8 cellular contexts compared by ENCODE assay signal in the genomic region with DNA sequence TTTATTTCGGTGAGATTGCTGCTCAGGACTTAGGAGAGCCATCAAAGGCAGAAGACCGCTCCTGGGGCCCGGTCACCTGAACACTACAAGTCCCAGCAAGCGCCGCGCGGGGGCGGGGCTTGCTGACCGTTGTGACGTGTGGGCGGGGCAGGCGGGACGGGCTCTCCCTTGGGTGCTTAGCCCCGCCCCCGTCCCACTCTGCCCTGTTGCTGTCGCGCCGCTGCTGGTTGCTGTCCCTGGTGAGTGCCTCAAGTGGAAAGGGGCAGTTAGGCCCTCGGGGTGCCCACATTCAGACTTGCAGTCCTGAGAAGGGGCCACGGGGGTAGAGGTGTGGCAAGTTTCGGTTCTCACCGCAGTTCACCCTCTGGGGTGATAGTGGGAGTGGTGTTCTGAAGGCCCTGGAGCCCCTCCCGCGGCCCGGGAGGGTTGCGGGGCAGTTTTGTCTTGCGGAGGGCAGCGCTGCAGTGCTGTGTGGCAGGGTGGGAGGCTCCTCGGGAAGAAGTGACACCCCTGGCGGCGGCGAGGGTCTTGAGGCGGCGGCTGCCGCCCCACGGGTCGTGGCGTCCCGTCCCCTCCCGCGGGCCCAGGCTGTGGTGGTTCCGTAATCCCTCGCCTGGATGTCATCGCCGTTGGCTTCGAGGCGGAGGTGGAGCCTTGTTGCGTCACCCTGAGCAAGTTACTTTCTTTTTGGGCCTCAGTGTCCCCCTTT. TPM values are rescaled to one million over a fixed set of nuclear protein-coding genes. Genes with fewer than 3 reads are reported as not detected.
DNase-seq lines count a peak whose midpoint lies in the region; ATAC-seq and TF ChIP-seq lines count a peak whose summit lies in the region.

A gene with protein sequence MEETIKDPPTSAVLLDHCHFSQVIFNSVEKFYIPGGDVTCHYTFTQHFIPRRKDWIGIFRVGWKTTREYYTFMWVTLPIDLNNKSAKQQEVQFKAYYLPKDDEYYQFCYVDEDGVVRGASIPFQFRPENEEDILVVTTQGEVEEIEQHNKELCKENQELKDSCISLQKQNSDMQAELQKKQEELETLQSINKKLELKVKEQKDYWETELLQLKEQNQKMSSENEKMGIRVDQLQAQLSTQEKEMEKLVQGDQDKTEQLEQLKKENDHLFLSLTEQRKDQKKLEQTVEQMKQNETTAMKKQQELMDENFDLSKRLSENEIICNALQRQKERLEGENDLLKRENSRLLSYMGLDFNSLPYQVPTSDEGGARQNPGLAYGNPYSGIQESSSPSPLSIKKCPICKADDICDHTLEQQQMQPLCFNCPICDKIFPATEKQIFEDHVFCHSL (plus strand): TSS at position 196 of the 709 bp plus-strand sequence. CDS start 10,673 bp downstream, outside the sequence.

- H3K4me2 ChIP-seq in DOHH2 (ENCODE audit: low read length): peak within 1 kb of the TSS; percentile 95

- H3K9me3 ChIP-seq in DOHH2 (ENCODE audit: control insufficient read depth, insufficient read depth, low read length): no peaks in the 10 kb centered on the region
- no peaks in the 10 kb centered on the region for H3K9me3 ChIP-seq in esophagus squamous epithelium

- no peaks in the 10 kb centered on the region for H3K9me3 Mint-ChIP-seq in naive B cell
- H3K9me3 Mint-ChIP-seq in stimulated activated memory B cell treated with anti-CD40 and anti-IgM and Interleukin-4, amounts not matched to agents 10 μg/mL and 1 μg/mL and 100 μg/mL, for 72 hours: no peaks in the 10 kb centered on the region

- H3K36me3 ChIP-seq in DOHH2 (ENCODE audit: control insufficient read depth, low read length) (no peaks in the 10 kb centered on the region), esophagus squamous epithelium (no peaks in the 10 kb centered on the region)

- DNase-seq in LHCN-M2 (ENCODE audit: low read depth) (peak; percentile 90), RPMI7951 (ENCODE audit: low read depth) (peak; percentile 89), activated T-helper 1 cell treated with Interleukin-2 at 50 U/mL for 16 hours (ENCODE audit: low read depth) (peak; percentile 79), esophagus squamous epithelium (lab: John Stamatoyannopoulos, UW) (peak; percentile 77), naive B cell (peak; percentile 87)

- no peak for TF ChIP-seq CTCF in DOHH2 (IDR thresholded peaks at IDR 0.05; ENCODE audit: low read depth, low read length, poor library complexity, severe bottlenecking)
- TF ChIP-seq CTCF in esophagus squamous epithelium (IDR thresholded peaks at IDR 0.05): peak in 3 of 6 experiments; percentile 11 to 29 (median 14)

- 2 to 4% methylated on average over 17 to 25 of the region's 48 CpGs for WGBS in esophagus squamous epithelium, 2 donors

- H3K4me3 ChIP-seq in DOHH2 (ENCODE audit: low read length): peak within 1 kb of the TSS; percentile 94
- H3K4me3 ChIP-seq in esophagus squamous epithelium: peak within 1 kb of the TSS; percentile 69 to 98 (median 92)

- ATAC-seq in GM21825 (IDR thresholded peaks at IDR 0.05; ENCODE audit: unreplicated experiment): peak; percentile 80
- peak; percentile 85 to 89 for ATAC-seq in naive B cell (ENCODE audit: low read depth in 2 of 2)
- peak; percentile 99 for ATAC-seq in stimulated activated memory B cell treated with anti-CD40 and anti-IgM and Interleukin-4, amounts not matched to agents 10 μg/mL and 1 μg/mL and 100 μg/mL, for 72 hours

- peak in 3 of 4 donors; percentile 73 to 92 (median 84) for TF ChIP-seq POLR2A in esophagus squamous epithelium (IDR thresholded peaks at IDR 0.05)

- H3K27me3 Mint-ChIP-seq in naive B cell: peaks cover 0 to 8% (median 0%) of the 10 kb centered on the region in 3 donors
- peaks cover 11% of the 10 kb centered on the region for H3K27me3 Mint-ChIP-seq in stimulated activated memory B cell treated with anti-CD40 and anti-IgM and Interleukin-4, amounts not matched to agents 10 μg/mL and 1 μg/mL and 100 μg/mL, for 72 hours

- no peaks in the 10 kb centered on the region for H3F3A ChIP-seq in DOHH2 (ENCODE audit: control insufficient read depth, insufficient read depth)

- H3K27ac ChIP-seq in DOHH2 (ENCODE audit: low read depth, low read length) (no peak within 1 kb of the TSS), esophagus squamous epithelium (peak within 1 kb of the TSS; percentile 97 to 99 (median 98))

- H4K20me1 ChIP-seq in DOHH2 (ENCODE audit: control insufficient read depth, insufficient read depth, low read depth, low read length): no peaks in the 10 kb centered on the region

- H3K27me3 ChIP-seq in DOHH2 (ENCODE audit: control insufficient read depth, low read length) (no peaks in the 10 kb centered on the region), esophagus squamous epithelium (no peaks in the 10 kb centered on the region)

- H3K4me1 ChIP-seq in DOHH2 (ENCODE audit: control insufficient read depth, low read length): peaks cover 7% of the 10 kb centered on the region
- H3K4me1 ChIP-seq in esophagus squamous epithelium: peaks cover 9 to 50% (median 41%) of the 10 kb centered on the region in 3 donors

- no peaks in the 10 kb centered on the region for H3K9me2 ChIP-seq in DOHH2 (replicated peaks; ENCODE audit: control insufficient read depth, low read length)

- peaks cover 5% of the 10 kb centered on the region for H3K79me2 ChIP-seq in DOHH2 (ENCODE audit: control insufficient read depth, low read length)

- H3K4me1 Mint-ChIP-seq in naive B cell: peaks cover 12 to 52% (median 38%) of the 10 kb centered on the region in 3 donors
- peaks cover 38% of the 10 kb centered on the region for H3K4me1 Mint-ChIP-seq in stimulated activated memory B cell treated with anti-CD40 and anti-IgM and Interleukin-4, amounts not matched to agents 10 μg/mL and 1 μg/mL and 100 μg/mL, for 72 hours

- peak within 1 kb of the TSS; percentile 96 to 100 (median 99) for H3K27ac Mint-ChIP-seq in naive B cell
- peak within 1 kb of the TSS; percentile 91 for H3K27ac Mint-ChIP-seq in stimulated activated memory B cell treated with anti-CD40 and anti-IgM and Interleukin-4, amounts not matched to agents 10 μg/mL and 1 μg/mL and 100 μg/mL, for 72 hours

- H3K4me3 Mint-ChIP-seq in naive B cell: peak within 1 kb of the TSS; percentile 94 to 99 (median 97)
- H3K4me3 Mint-ChIP-seq in stimulated activated memory B cell treated with anti-CD40 and anti-IgM and Interleukin-4, amounts not matched to agents 10 μg/mL and 1 μg/mL and 100 μg/mL, for 72 hours: peak within 1 kb of the TSS; percentile 98

- no peaks in the 10 kb centered on the region for H3K36me3 Mint-ChIP-seq in naive B cell
- H3K36me3 Mint-ChIP-seq in stimulated activated memory B cell treated with anti-CD40 and anti-IgM and Interleukin-4, amounts not matched to agents 10 μg/mL and 1 μg/mL and 100 μg/mL, for 72 hours: no peaks in the 10 kb centered on the region

- intact Hi-C loops in esophagus squamous epithelium (cut with DNase I): no loop called here

RNA-seq across cellular contexts. Expression of the gene that starts here (rescaled TPM):
- total RNA-seq in LHCN-M2 (2014; rRNA removed) (43.7 and 61.7 TPM in 2 replicates), esophagus squamous epithelium (100 to 1,000 TPM in 1 of 4 donors, 10 to 100 TPM in 3; 62.3 to 129 (median 79.4) TPM)
- 52.3 TPM for polyA plus RNA-seq in LHCN-M2 (2012)
- total RNA-seq in RPMI7951 (2014; rRNA removed; shearing (Covaris generic)): 39.8 and 48.8 TPM in 2 replicates
- polyA plus RNA-seq in naive B cell (ENCODE audit: low read depth in 6 of 6): 100 to 1,000 TPM; 147 to 228 (median 187) TPM
